Comparison of ENCODE assay signal across 9 cellular contexts in genomic region chr11:108958446-108959123, GRCh38.
DNase-seq lines count a peak whose midpoint lies in the region; ATAC-seq and TF ChIP-seq lines count a peak whose summit lies in the region.
"Had no signal": no experiment of that assay in that cellular context is flagged by ENCODE, and none has a peak within 500 bp of the region (broad histone marks: within the 10 kb centered on the region; RNA-seq: fewer than 3 reads in every experiment).

No MANE protein-coding gene starts in this region.

- in situ Hi-C loops in IMR-90 (cut with MboI; ENCODE audit: low sequenced_read_pairs): no loop called here

- peak overlapping the region; percentile 61 for H3K4me2 ChIP-seq in IMR-90 (ENCODE audit: low read depth, low read length)

- no peak overlapping the region for H2AK9ac ChIP-seq in IMR-90 (replicated peaks; ENCODE audit: low read depth, low read length, poor library complexity)

- BruUV-seq in IMR-90 (replicated peaks; lab: Mats Ljungman, UMichigan): no TSS peak

- H4K8ac ChIP-seq in IMR-90 (ENCODE audit: low read depth in 2 of 2, low read length in 2 of 2): peak overlapping the region in 1 of 2 experiments; percentile 14; a peak in 1 of 4 replicates

- CTCF ChIA-PET in IMR-90 (lab: Yijun Ruan, JAX): interaction anchor here (0.8 kb wide), 1 partner anchor 12 kb away, joined by 3 read pairs; no protein-coding TSS in a partner anchor

- H3K36me3 ChIP-seq in IMR-90 (ENCODE audit: control insufficient read depth, insufficient read depth, low read length): no peaks in the 10 kb centered on the region
- H3K36me3 ChIP-seq in endodermal cell (ENCODE audit: control insufficient read depth, insufficient read depth, low read length): no peaks in the 10 kb centered on the region
- H3K36me3 ChIP-seq in thyroid gland: no peaks in the 10 kb centered on the region
- no peaks in the 10 kb centered on the region for H3K36me3 ChIP-seq in spleen
- no peaks in the 10 kb centered on the region for H3K36me3 ChIP-seq in SJCRH30
- H3K36me3 ChIP-seq: cardiac muscle cell had no signal

- H3K4me3 ChIP-seq in AG09309 (ENCODE audit: control insufficient read depth, low read depth, low read length): no peak overlapping the region
- H3K4me3 ChIP-seq in IMR-90 (ENCODE audit: insufficient read depth, low read depth, low read length): no peak overlapping the region
- no peak overlapping the region for H3K4me3 ChIP-seq in endodermal cell (ENCODE audit: low read length)
- H3K4me3 ChIP-seq in thyroid gland (replicated peaks in 1 of 3): no peak overlapping the region
- H3K4me3 ChIP-seq in spleen: no peak overlapping the region
- H3K4me3 ChIP-seq in SJCRH30: no peak overlapping the region
- H3K4me3 ChIP-seq: cardiac muscle cell had no signal

- no peak overlapping the region for H3K27ac Mint-ChIP-seq in endodermal cell

- peaks cover 8% of the 10 kb centered on the region for H3K9me1 ChIP-seq in IMR-90 (ENCODE audit: insufficient read depth, low read length)

- no peaks in the 10 kb centered on the region for H3K9me3 ChIP-seq in IMR-90 (ENCODE audit: control insufficient read depth, insufficient read depth, low read length)
- peaks cover 6% of the 10 kb centered on the region for H3K9me3 ChIP-seq in endodermal cell (ENCODE audit: control insufficient read depth, low read length)
- no peaks in the 10 kb centered on the region for H3K9me3 ChIP-seq in thyroid gland
- H3K9me3 ChIP-seq in spleen: no peaks in the 10 kb centered on the region
- H3K9me3 ChIP-seq in SJCRH30 (replicated peaks): no peaks in the 10 kb centered on the region

- H3K4me1 Mint-ChIP-seq in endodermal cell: peaks cover 38% of the 10 kb centered on the region

- H4K91ac ChIP-seq in IMR-90 (ENCODE audit: insufficient read depth, low read depth, low read length): no peak overlapping the region

- ATAC-seq in GM21367 (IDR thresholded peaks at IDR 0.05; ENCODE audit: unreplicated experiment) (peak; percentile 63), IMR-90 (ENCODE audit: low read depth) (peak; percentile 88)

- H3K79me1 ChIP-seq in IMR-90 (ENCODE audit: low read depth in 1 of 2, low read length in 2 of 2): no peaks in the 10 kb centered on the region

- H3K27me3 Mint-ChIP-seq in endodermal cell (ENCODE audit: insufficient read depth): no peaks in the 10 kb centered on the region

- dilution Hi-C loops in IMR-90 (cut with HindIII; ENCODE audit: low sequenced_read_pairs, unreplicated experiment): no loop called here

- H2AK5ac ChIP-seq in IMR-90 (ENCODE audit: low read depth, low read length): no peak overlapping the region

- H4K5ac ChIP-seq in IMR-90 (ENCODE audit: low read depth, low read length): peak overlapping the region; percentile 23; the same call in 1 of the 2 replicates

- H3K9ac ChIP-seq in IMR-90 (ENCODE audit: low read depth, low read length) (no peak overlapping the region), endodermal cell (ENCODE audit: extremely low read depth, low read length, poor library complexity, severe bottlenecking) (peak overlapping the region; percentile 9)

- TF ChIP-seq CTCF in AG09309 (IDR thresholded peaks at IDR 0.05; ENCODE audit: control insufficient read depth, insufficient read depth, low read depth, low read length, missing control alignments): peak; percentile 12
- TF ChIP-seq CTCF in IMR-90 (conservative IDR thresholded peaks at IDR 0.05; ENCODE audit: low read depth, low read length): no peak
- no peak for TF ChIP-seq CTCF in endodermal cell (conservative IDR thresholded peaks at IDR 0.05)
- no peak for TF ChIP-seq CTCF in thyroid gland (IDR thresholded peaks at IDR 0.05)
- no peak for TF ChIP-seq CTCF in spleen (IDR thresholded peaks at IDR 0.05 in 8 of 11, conservative IDR thresholded peaks at IDR 0.05 in 3 of 11)

- H3K9me3 Mint-ChIP-seq in endodermal cell: no peaks in the 10 kb centered on the region

- no peaks in the 10 kb centered on the region for H4K20me1 ChIP-seq in IMR-90 (ENCODE audit: insufficient read depth, low read length)

- no peaks in the 10 kb centered on the region for H3K27me3 ChIP-seq in IMR-90 (ENCODE audit: control insufficient read depth, insufficient read depth, low read length)
- H3K27me3 ChIP-seq in endodermal cell (ENCODE audit: control insufficient read depth, insufficient read depth, low read length, poor library complexity, severe bottlenecking): no peaks in the 10 kb centered on the region
- H3K27me3 ChIP-seq in thyroid gland: no peaks in the 10 kb centered on the region
- no peaks in the 10 kb centered on the region for H3K27me3 ChIP-seq in spleen (replicated peaks in 1 of 7)
- no peaks in the 10 kb centered on the region for H3K27me3 ChIP-seq in SJCRH30
- H3K27me3 ChIP-seq: cardiac muscle cell had no signal

- H3K23ac ChIP-seq in IMR-90 (ENCODE audit: low read depth, low read length): no peak overlapping the region

- peak overlapping the region; percentile 54; the same call in 1 of the 2 replicates for H3K27ac ChIP-seq in IMR-90 (ENCODE audit: insufficient read depth, low read length)
- H3K27ac ChIP-seq in endodermal cell (ENCODE audit: low read depth, low read length): peak overlapping the region; percentile 56
- no peak overlapping the region for H3K27ac ChIP-seq in thyroid gland
- H3K27ac ChIP-seq in spleen: no peak overlapping the region
- H3K27ac ChIP-seq in SJCRH30: no peak overlapping the region
- H3K27ac ChIP-seq: cardiac muscle cell had no signal

- no peaks in the 10 kb centered on the region for H3K36me3 Mint-ChIP-seq in endodermal cell (ENCODE audit: low read depth)

- no peak overlapping the region for H3K4me3 Mint-ChIP-seq in endodermal cell

- peak overlapping the region; percentile 40; the same call in 1 of the 2 replicates for H3K18ac ChIP-seq in IMR-90 (ENCODE audit: low read depth, low read length)

- H3K4me1 ChIP-seq in IMR-90 (ENCODE audit: control insufficient read depth, insufficient read depth, low read length) (peaks cover 6% of the 10 kb centered on the region), endodermal cell (ENCODE audit: control insufficient read depth, insufficient read depth, low read length) (peaks cover 15% of the 10 kb centered on the region), thyroid gland (no peaks in the 10 kb centered on the region), spleen (no peaks in the 10 kb centered on the region), SJCRH30 (no peaks in the 10 kb centered on the region)

- H3K56ac ChIP-seq in IMR-90 (ENCODE audit: extremely low read depth, insufficient read depth, low read length): no peak overlapping the region; the same call in 1 of the 2 replicates

- H2BK20ac ChIP-seq in IMR-90 (ENCODE audit: low read depth, low read length): peak overlapping the region; percentile 40; the same call in 1 of the 2 replicates

- TF ChIP-seq POLR2A in IMR-90 (IDR thresholded peaks at IDR 0.05; ENCODE audit: low read depth, low read length) (no peak), thyroid gland (IDR thresholded peaks at IDR 0.05) (no peak), spleen (IDR thresholded peaks at IDR 0.05) (no peak)

- TF ChIP-seq RAD21 in IMR-90 (IDR thresholded peaks at IDR 0.05; ENCODE audit: low read length): no peak

- H3K14ac ChIP-seq in IMR-90 (replicated peaks; ENCODE audit: low read depth, low read length): no peak overlapping the region

- peak overlapping the region; percentile 47 for H3K4ac ChIP-seq in IMR-90 (ENCODE audit: low read depth, low read length)

- peak overlapping the region; percentile 25 for H2BK5ac ChIP-seq in IMR-90 (ENCODE audit: low read depth, low read length, poor library complexity, severe bottlenecking)

- 100% methylated on average over 1 of the region's 5 CpGs; no CpG with 5 or more reads in 1 of the 2 experiments for WGBS in IMR-90 (ENCODE audit: extremely low coverage in 2 of 2, insufficient read length in 1 of 2), 2 experiments
- 90% methylated on average over 4 to 5 of the region's 5 CpGs for WGBS in endodermal cell (ENCODE audit: insufficient coverage in 1 of 2, insufficient read length in 1 of 2), 2 experiments
- 80 to 87% methylated on average over 5 of the region's 5 CpGs for WGBS in thyroid gland, 2 donors
- 75 to 88% (median 81%) methylated on average over 5 of the region's 5 CpGs for WGBS in spleen, 5 donors

- DNase-seq in AG09309 (ENCODE audit: low read depth): no peak
- DNase-seq in IMR-90: peak; percentile 82
- no peak for DNase-seq in endodermal cell
- DNase-seq in thyroid gland: no peak
- DNase-seq in spleen: no peak
- DNase-seq in activated T-cell treated with anti-CD3 and anti-CD28 coated beads for 4 hours: no peak
- no peak for DNase-seq in SJCRH30

- intact Hi-C loops in IMR-90 (cut with micrococcal nuclease) (no loop called here), thyroid gland (cut with DNase I) (no loop called here), spleen (cut with DNase I; ENCODE audit: low total_unique reads) (no loop called here)

- no peak overlapping the region; the same call in 2 of the 3 replicates for H2BK15ac ChIP-seq in IMR-90 (ENCODE audit: low read depth, low read length)

- peak overlapping the region; percentile 66 for H2BK120ac ChIP-seq in IMR-90 (ENCODE audit: low read depth, low read length)

- POLR2A ChIA-PET in IMR-90 (lab: Charles Lee; ENCODE audit: unreplicated experiment): interaction anchor here (0.6 kb wide), 1 partner anchor 837 kb away, joined by 3 read pairs; no protein-coding TSS in a partner anchor

- no peak overlapping the region for H2AFZ ChIP-seq in IMR-90 (replicated peaks; ENCODE audit: low read length, poor library complexity)

TF ChIP-seq in IMR-90, 13 proteins besides CTCF, POLR2A, EP300 and RAD21:
- no peak for TF ChIP-seq MAZ (IDR thresholded peaks at IDR 0.05; ENCODE audit: borderline replicate concordance, low read depth, low read length)
- TF ChIP-seq NFE2L2 (IDR thresholded peaks at IDR 0.05; ENCODE audit: low read depth, low read length): no peak
- TF ChIP-seq FOS (IDR thresholded peaks at IDR 0.05; ENCODE audit: low read depth, low read length): peak; percentile 40; the same call in 1 of the 2 replicates
- no peak for TF ChIP-seq CEBPB (IDR thresholded peaks at IDR 0.05; ENCODE audit: low read depth, low read length)
- TF ChIP-seq RFX5 (IDR thresholded peaks at IDR 0.05; ENCODE audit: low read depth, low read length): no peak

Comparison
In these comparisons a context has a peak if more than half of its experiments do, and no peak if none do; other contexts are left out.
1. H3K27ac ChIP-seq: peak in IMR-90 (single experiment) and endodermal cell (single experiment); none in thyroid gland (0 of 3), spleen (0 of 8) and SJCRH30 (single experiment).